In the genomic region with DNA sequence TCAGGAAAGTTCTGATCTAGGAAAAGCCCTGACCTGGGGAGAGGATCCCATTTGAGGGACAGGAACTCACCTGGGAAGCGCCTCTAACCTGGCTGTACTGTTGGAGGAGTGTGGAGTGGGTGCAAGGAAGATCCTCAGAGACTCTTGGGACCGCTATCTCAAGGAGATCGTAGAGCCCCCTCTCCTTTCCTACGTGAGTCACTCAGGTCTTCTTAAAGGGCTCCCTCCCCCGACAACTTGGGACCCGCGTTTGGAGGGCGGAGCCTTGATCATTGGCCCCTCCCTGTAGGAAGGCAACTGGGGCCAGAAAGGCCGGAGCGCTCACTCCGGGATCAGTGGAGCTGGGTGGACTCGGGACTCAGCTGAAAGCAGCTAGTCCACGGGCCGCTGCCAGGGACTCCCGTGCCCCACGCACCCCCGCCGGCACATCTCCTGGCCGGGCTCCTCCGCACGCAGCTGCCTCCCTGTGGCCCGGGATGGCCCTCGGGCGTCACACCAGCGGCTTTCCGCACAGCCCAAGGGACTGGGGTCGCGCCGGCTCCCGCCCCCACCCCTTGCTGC, we compare ENCODE assay signal across 8 cellular contexts. TPM values are rescaled to one million over a fixed set of nuclear protein-coding genes. Genes with fewer than 3 reads are reported as not detected.
DNase-seq lines count a peak whose midpoint lies in the region; ATAC-seq and TF ChIP-seq lines count a peak whose summit lies in the region.

No MANE protein-coding gene starts in this region.

- peak; percentile 90 for DNase-seq in COLO829 (ENCODE audit: low spot score)
- DNase-seq in MG63, result peak; percentile 51
- DNase-seq in activated CD4-positive, alpha-beta T cell treated with anti-CD3 and anti-CD28 coated beads, Interleukin-2, amount 50 U/mL, for 1 hour, result peak; percentile 30
- peak; percentile 31 for DNase-seq in effector CD4-positive, alpha-beta T cell
- DNase-seq in lung (ENCODE audit: low spot score), result peak; percentile 53
- peak; percentile 52 for DNase-seq in stimulated activated CD8-positive, alpha-beta memory T cell treated with anti-CD3 and anti-CD28 coated beads, Interleukin-4, amount 100 ng/mL, for 24 hours (ENCODE audit: low read depth)
- no peak for DNase-seq in mesenteric fat pad (ENCODE audit: low spot score)

- WGBS in lung, 2 donors, result 3% methylated on average over 24 to 30 of the region's 30 CpGs

- no peaks in the 10 kb centered on the region for H3K36me3 ChIP-seq in MG63
- H3K36me3 ChIP-seq in lung (ENCODE audit: control insufficient read depth in 2 of 2, insufficient read depth in 2 of 2, low read length in 2 of 2), result peaks cover 0 to 24% of the 10 kb centered on the region in 2 donors

- H3K4me3 ChIP-seq in MG63, result peak overlapping the region; percentile 68
- H3K4me3 ChIP-seq in lung, result peak overlapping the region; percentile 78

- H3K27ac ChIP-seq in lung (ENCODE audit: low read depth in 1 of 2, low read length in 1 of 2), result peak overlapping the region; percentile 66 to 85

- no peaks in the 10 kb centered on the region for H3K9me3 ChIP-seq in MG63
- H3K9me3 ChIP-seq in lung (ENCODE audit: control insufficient read depth in 2 of 2, insufficient read depth in 1 of 2, low read length in 1 of 2), result no peaks in the 10 kb centered on the region

- peaks cover 0 to 3% of the 10 kb centered on the region in 2 donors for H3K4me1 ChIP-seq in lung (ENCODE audit: control insufficient read depth in 2 of 2, insufficient read depth in 2 of 2, low read length in 2 of 2)

- no peak for TF ChIP-seq CTCF in lung (IDR thresholded peaks at IDR 0.05; ENCODE audit: control extremely low read depth, extremely low read depth)

- ATAC-seq in GM21723 (IDR thresholded peaks at IDR 0.05; ENCODE audit: unreplicated experiment), result peak; percentile 31
- peak; percentile 51 for ATAC-seq in lung (ENCODE audit: insufficient read depth, low FRiP score)

- H3K27me3 ChIP-seq in MG63 (no peaks in the 10 kb centered on the region), lung (ENCODE audit: control insufficient read depth, insufficient read depth) (no peaks in the 10 kb centered on the region)

RNA-seq across cellular contexts. Expression of a gene that starts 0.5 kb away (rescaled TPM):
- 4.4 and 9.7 TPM in 2 replicates for total RNA-seq in MG63 (2014; rRNA removed; shearing (Covaris generic); ENCODE audit: low replicate concordance)
- total RNA-seq in lung (10 to 100 TPM; 14.6 to 24.5 TPM), mesenteric fat pad (11.5 TPM)
- polyA plus RNA-seq in lung, result 10 to 100 TPM; 16.3 to 22.9 TPM

RNA-seq across cellular contexts. Expression of a gene that starts 13.2 kb away (rescaled TPM):
- not detected in 2 replicates for total RNA-seq in MG63 (2014; rRNA removed; shearing (Covaris generic); ENCODE audit: low replicate concordance)
- total RNA-seq in lung, result not detected
- polyA plus RNA-seq in lung, result under 1 TPM in 1 of 2 donors, not detected in 1; 0.22 TPM
- not detected for total RNA-seq in mesenteric fat pad

RNA-seq across cellular contexts. Expression of a gene that starts 25.3 kb away (rescaled TPM):
- 199 and 243 TPM in 2 replicates for total RNA-seq in MG63 (2014; rRNA removed; shearing (Covaris generic); ENCODE audit: low replicate concordance)
- total RNA-seq in lung, result 100 to 1,000 TPM in 1 of 2 donors, 10 to 100 TPM in 1; 98.5 to 188 TPM
- 100 to 1,000 TPM; 164 to 225 TPM for polyA plus RNA-seq in lung
- total RNA-seq in mesenteric fat pad, result 148 TPM

RNA-seq across cellular contexts. Expression of a gene that starts 27.9 kb away (rescaled TPM):
- 0.05 and 0.16 TPM in 2 replicates for total RNA-seq in MG63 (2014; rRNA removed; shearing (Covaris generic); ENCODE audit: low replicate concordance)
- 1 to 10 TPM; 1.7 to 2.0 TPM for total RNA-seq in lung
- 1 to 10 TPM in 1 of 2 donors, under 1 TPM in 1; 0.71 to 1.2 TPM for polyA plus RNA-seq in lung
- total RNA-seq in mesenteric fat pad, result 0.64 TPM

RNA-seq across cellular contexts. Expression of a gene that starts 39.6 kb away (rescaled TPM):
- total RNA-seq in MG63 (2014; rRNA removed; shearing (Covaris generic); ENCODE audit: low replicate concordance), result 1.3 and 12.2 TPM in 2 replicates
- total RNA-seq in lung (10 to 100 TPM in 1 of 2 donors, 1 to 10 TPM in 1; 8.9 to 18.7 TPM), mesenteric fat pad (0.84 TPM)
- 1 to 10 TPM; 4.3 to 8.2 TPM for polyA plus RNA-seq in lung
